32 cellular contexts compared by ENCODE assay signal in the genomic region with DNA sequence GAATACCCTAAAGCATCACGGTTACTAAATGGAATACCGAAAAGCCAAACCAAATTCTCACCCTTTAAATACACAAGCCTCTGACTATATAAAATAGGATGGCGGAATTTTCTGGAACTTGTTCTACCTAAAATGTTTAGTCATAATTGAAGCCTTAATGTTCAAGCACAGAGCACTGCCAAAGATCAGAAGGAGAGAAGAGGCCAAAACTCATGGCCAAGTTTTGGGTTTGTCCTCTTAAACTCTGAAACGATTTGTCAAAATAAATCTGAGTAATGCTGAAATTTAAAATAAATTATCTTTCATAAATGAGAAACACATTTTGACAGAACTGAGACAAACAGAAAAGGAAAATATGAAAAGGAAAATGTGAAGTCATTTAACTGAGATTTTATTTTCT.
"Had no signal": no experiment of that assay in that cellular context is flagged by ENCODE, and none has a peak within 500 bp of the region (broad histone marks: within the 10 kb centered on the region; RNA-seq: fewer than 3 reads in every experiment).

No MANE protein-coding gene starts in this region.

- H3K27ac ChIP-seq: adrenal gland, ascending aorta, body of pancreas, brain microvascular endothelial cell, breast epithelium, cardiac muscle cell had no signal

- H3K4me3 ChIP-seq: adrenal gland, ascending aorta, body of pancreas, breast epithelium, cardiac muscle cell had no signal

- H3K9me3 ChIP-seq: adrenal gland, ascending aorta, body of pancreas, breast epithelium had no signal

- H3K36me3 ChIP-seq: adrenal gland, ascending aorta, brain microvascular endothelial cell, breast epithelium, cardiac muscle cell had no signal

- H3K27me3 ChIP-seq: adrenal gland, ascending aorta, body of pancreas, brain microvascular endothelial cell, breast epithelium, cardiac muscle cell had no signal

- ATAC-seq: activated naive CD4-positive, alpha-beta T cell treated with anti-CD3 and anti-CD28 coated beads, Interleukin-2, amount 50 U/mL, for 72 hours; activated naive CD8-positive, alpha-beta T cell treated with anti-CD3 and anti-CD28 coated beads, Interleukin-2, amount 50 U/mL, for 24 hours; activated T-cell treated with anti-CD3 and anti-CD28 coated beads, Interleukin-2, amount 50 U/mL, for 4 hours; activated T-cell treated with anti-CD3 and anti-CD28 coated beads, Interleukin-2, amount 50 U/mL, for 72 hours; activated T-helper 17 cell treated with anti-CD3 and anti-CD28 coated beads, Interleukin-2, amount 50 U/mL, for 72 hours; body of pancreas had no signal

- H3K4me1 ChIP-seq: adrenal gland, ascending aorta, body of pancreas, breast epithelium had no signal

- DNase-seq: activated effector memory CD4-positive, alpha-beta T cell treated with anti-CD3 and anti-CD28 coated beads, Interleukin-2, amount 50 U/mL, for 16 hours; activated effector memory CD4-positive, alpha-beta T cell treated with Interleukin-2 at 50 U/mL for 16 hours; activated gamma-delta T cell; activated gamma-delta T cell treated with Interleukin-2 at 50 U/mL for 16 hours; activated naive CD4-positive, alpha-beta T cell; activated naive CD4-positive, alpha-beta T cell treated with anti-CD3 and anti-CD28 coated beads for 36 hours; activated naive CD4-positive, alpha-beta T cell treated with anti-CD3 and anti-CD28 coated beads, Interleukin-2, amount 10 ng/mL, durations not matched to agents 7 days and 5 days; activated naive CD4-positive, alpha-beta T cell treated with anti-CD3 and anti-CD28 coated beads, Interleukin-2, amount 50 U/mL, for 16 hours; activated naive CD4-positive, alpha-beta T cell treated with Interleukin-2 at 50 U/mL for 16 hours; activated naive CD8-positive, alpha-beta T cell treated with anti-CD3 and anti-CD28 coated beads for 36 hours; activated naive CD8-positive, alpha-beta T cell treated with anti-CD3 and anti-CD28 coated beads, Interleukin-2, amount 10 ng/mL, durations not matched to agents 7 days and 5 days; activated naive CD8-positive, alpha-beta T cell treated with anti-CD3 and anti-CD28 coated beads, Interleukin-2, amount 50 U/mL, for 24 hours; activated T-cell treated with anti-CD3 and anti-CD28 coated beads, Interleukin-2, amount 50 U/mL, for 1 hour; activated T-cell treated with anti-CD3 and anti-CD28 coated beads, Interleukin-2, amount 50 U/mL, for 24 hours; activated T-cell treated with anti-CD3 and anti-CD28 coated beads, Interleukin-2, amount 50 U/mL, for 4 hours; activated T-cell treated with anti-CD3 and anti-CD28 coated beads, Interleukin-2, amount 50 U/mL, for 48 hours; activated T-cell treated with anti-CD3 and anti-CD28 coated beads, Interleukin-2, amount 50 U/mL, for 72 hours; adrenal gland; amniotic stem cell; amygdala; anterior cingulate cortex; aorta; body of pancreas; brain microvascular endothelial cell; caudate nucleus; central memory CD4-positive, alpha-beta T cell; cerebellar nuclear complex had no signal
